ENCODE assay signal across 15 cellular contexts in the genomic region with DNA sequence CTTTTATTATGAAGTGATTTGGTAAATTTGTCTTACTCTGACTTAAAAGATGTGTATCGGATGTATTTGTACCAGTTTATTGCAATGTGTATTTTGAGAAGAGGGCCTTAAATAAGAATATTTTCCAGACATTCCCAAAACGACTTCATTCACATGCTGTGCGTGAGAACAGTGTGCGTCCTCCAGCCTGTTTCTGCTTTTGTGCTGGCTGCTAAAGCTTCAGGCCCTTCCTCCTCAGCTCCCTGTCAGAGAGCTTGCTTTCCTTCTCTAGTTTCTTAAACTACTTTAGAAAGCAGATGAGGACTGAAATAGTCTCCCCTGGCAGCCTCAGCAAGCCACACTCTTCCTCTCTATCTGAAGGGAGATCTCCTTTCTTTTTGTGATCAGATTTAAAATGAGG.
A peak's percentile ranks its signal among the peaks of the same experiment; 100 is the strongest.
DNase-seq lines count a peak whose midpoint lies in the region; ATAC-seq and TF ChIP-seq lines count a peak whose summit lies in the region.
"Had no signal": no experiment of that assay in that cellular context is flagged by ENCODE, and none has a peak within 500 bp of the region (broad histone marks: within the 10 kb centered on the region; RNA-seq: fewer than 3 reads in every experiment).

No MANE protein-coding gene starts in this region.

- 53 to 65% methylated on average over 3 to 4 of the region's 4 CpGs for WGBS in endodermal cell (ENCODE audit: insufficient coverage in 1 of 2, insufficient read length in 1 of 2), 2 experiments

- H3K4me3 Mint-ChIP-seq in endodermal cell (no peak overlapping the region), nephron progenitor cell (no peak overlapping the region), CD14-positive monocyte (no peak overlapping the region)
- H3K4me3 Mint-ChIP-seq: B cell; CD4-positive, alpha-beta memory T cell had no signal

- no peak overlapping the region for H3K9ac ChIP-seq in endodermal cell (ENCODE audit: extremely low read depth, low read length, poor library complexity, severe bottlenecking)

- H3K36me3 ChIP-seq in H7 (replicated peaks; ENCODE audit: control insufficient read depth, insufficient read depth, low read length) (no peaks in the 10 kb centered on the region), endodermal cell (ENCODE audit: control insufficient read depth, insufficient read depth, low read length) (no peaks in the 10 kb centered on the region), A673 (ENCODE audit: insufficient read depth, low read length, poor library complexity, severe bottlenecking) (no peaks in the 10 kb centered on the region)

- H3K4me3 ChIP-seq in H7 (ENCODE audit: insufficient read depth, low read depth, low read length) (no peak overlapping the region), endodermal cell (ENCODE audit: low read length) (no peak overlapping the region), A673 (ENCODE audit: low read depth, low read length, poor library complexity, severe bottlenecking) (no peak overlapping the region)
- H3K4me3 ChIP-seq: K562 had no signal

- CTCF ChIA-PET in A673 (lab: Charles Lee), result no interaction called here

- intact Hi-C loops in A673 (cut with micrococcal nuclease; ENCODE audit: unreplicated experiment) (no loop called here), CD14-positive monocyte (cut with micrococcal nuclease) (no loop called here)

- H3K27ac ChIP-seq in endodermal cell (ENCODE audit: low read depth, low read length), result peak overlapping the region; percentile 55
- no peak overlapping the region for H3K27ac ChIP-seq in A673 (ENCODE audit: low read depth, low read length, poor library complexity, severe bottlenecking)

- H3K27ac Mint-ChIP-seq in endodermal cell (no peak overlapping the region), nephron progenitor cell (peak overlapping the region; percentile 89), CD14-positive monocyte (no peak overlapping the region)
- H3K27ac Mint-ChIP-seq: B cell; CD4-positive, alpha-beta memory T cell had no signal

- TF ChIP-seq CTCF in endodermal cell (conservative IDR thresholded peaks at IDR 0.05), result no peak
- TF ChIP-seq CTCF in nephron progenitor cell (IDR thresholded peaks at IDR 0.05), result no peak
- TF ChIP-seq CTCF in A673 (conservative IDR thresholded peaks at IDR 0.05; ENCODE audit: low read depth, low read length), result no peak
- no peak for TF ChIP-seq CTCF in CD14-positive monocyte (IDR thresholded peaks at IDR 0.05)

- H3K4me1 ChIP-seq in endodermal cell (ENCODE audit: control insufficient read depth, insufficient read depth, low read length) (peaks cover 6% of the 10 kb centered on the region), A673 (ENCODE audit: insufficient read depth, low read length, poor library complexity, severe bottlenecking) (peaks cover 14% of the 10 kb centered on the region)

- peaks cover 15% of the 10 kb centered on the region for H3K9me3 Mint-ChIP-seq in endodermal cell
- peaks cover 22% of the 10 kb centered on the region for H3K9me3 Mint-ChIP-seq in nephron progenitor cell
- H3K9me3 Mint-ChIP-seq in CD14-positive monocyte, result peaks cover 0 to 19% (median 5%) of the 10 kb centered on the region in 7 donors

- POLR2A ChIA-PET in A673 (lab: Charles Lee; ENCODE audit: low non-redundant PET), result no interaction called here

- H3K9me3 ChIP-seq in endodermal cell (ENCODE audit: control insufficient read depth, low read length) (peaks cover 19% of the 10 kb centered on the region), A673 (ENCODE audit: low read depth, low read length, poor library complexity, severe bottlenecking) (peaks cover 8% of the 10 kb centered on the region)

- no peak for ATAC-seq in SK-N-SH treated with all-trans-retinoic acid at 6 μM for 48 hours
- ATAC-seq: K562 had no signal

- no TSS peak for BruUV-seq in A673 (replicated peaks; lab: Mats Ljungman, UMichigan)

- H3K4me1 Mint-ChIP-seq in endodermal cell (peaks cover 12% of the 10 kb centered on the region), nephron progenitor cell (peaks cover 23% of the 10 kb centered on the region), CD14-positive monocyte (no peaks in the 10 kb centered on the region)
- H3K4me1 Mint-ChIP-seq: B cell; CD4-positive, alpha-beta memory T cell had no signal

- H3K27me3 ChIP-seq in H7 (ENCODE audit: control insufficient read depth, insufficient read depth, low read length) (no peaks in the 10 kb centered on the region), endodermal cell (ENCODE audit: control insufficient read depth, insufficient read depth, low read length, poor library complexity, severe bottlenecking) (no peaks in the 10 kb centered on the region), A673 (replicated peaks; ENCODE audit: insufficient read depth, low read depth, low read length, poor library complexity) (no peaks in the 10 kb centered on the region)

- H3K36me3 Mint-ChIP-seq in endodermal cell (ENCODE audit: low read depth), result peaks cover 3% of the 10 kb centered on the region
- H3K36me3 Mint-ChIP-seq in nephron progenitor cell (ENCODE audit: low read depth), result peaks cover 11% of the 10 kb centered on the region
- no peaks in the 10 kb centered on the region for H3K36me3 Mint-ChIP-seq in CD14-positive monocyte
- H3K36me3 Mint-ChIP-seq: CD4-positive, alpha-beta memory T cell had no signal

- no peaks in the 10 kb centered on the region for H3K27me3 Mint-ChIP-seq in endodermal cell (ENCODE audit: insufficient read depth)
- H3K27me3 Mint-ChIP-seq in nephron progenitor cell (ENCODE audit: low read depth, poor library complexity), result peaks cover 2% of the 10 kb centered on the region
- peaks cover 0 to 2% (median 1%) of the 10 kb centered on the region in 3 donors for H3K27me3 Mint-ChIP-seq in CD14-positive monocyte (ENCODE audit: low read depth in 3 of 3)
- H3K27me3 Mint-ChIP-seq: B cell had no signal

- DNase-seq in AG20443 (ENCODE audit: low spot score) (peak; percentile 28), H7 (peak; percentile 12), endodermal cell (no peak), nephron progenitor cell (no peak), NCI-H1930 (lab: John Stamatoyannopoulos, UW) (no peak), A673 (ENCODE audit: low spot score) (no peak), CD14-positive monocyte (ENCODE audit: low spot score) (no peak)
- DNase-seq: C1 segment of cervical spinal cord; CD4-positive, alpha-beta memory T cell; DMS153; DMS79 treated with DMSO at 0.1 percent for 48 hours; GDM1 had no signal

TF ChIP-seq in SK-N-SH treated with all-trans-retinoic acid at 6 μM for 48 hours, 23 proteins besides CTCF, POLR2A, EP300 and RAD21:
- TF ChIP-seq, protein P1, sequence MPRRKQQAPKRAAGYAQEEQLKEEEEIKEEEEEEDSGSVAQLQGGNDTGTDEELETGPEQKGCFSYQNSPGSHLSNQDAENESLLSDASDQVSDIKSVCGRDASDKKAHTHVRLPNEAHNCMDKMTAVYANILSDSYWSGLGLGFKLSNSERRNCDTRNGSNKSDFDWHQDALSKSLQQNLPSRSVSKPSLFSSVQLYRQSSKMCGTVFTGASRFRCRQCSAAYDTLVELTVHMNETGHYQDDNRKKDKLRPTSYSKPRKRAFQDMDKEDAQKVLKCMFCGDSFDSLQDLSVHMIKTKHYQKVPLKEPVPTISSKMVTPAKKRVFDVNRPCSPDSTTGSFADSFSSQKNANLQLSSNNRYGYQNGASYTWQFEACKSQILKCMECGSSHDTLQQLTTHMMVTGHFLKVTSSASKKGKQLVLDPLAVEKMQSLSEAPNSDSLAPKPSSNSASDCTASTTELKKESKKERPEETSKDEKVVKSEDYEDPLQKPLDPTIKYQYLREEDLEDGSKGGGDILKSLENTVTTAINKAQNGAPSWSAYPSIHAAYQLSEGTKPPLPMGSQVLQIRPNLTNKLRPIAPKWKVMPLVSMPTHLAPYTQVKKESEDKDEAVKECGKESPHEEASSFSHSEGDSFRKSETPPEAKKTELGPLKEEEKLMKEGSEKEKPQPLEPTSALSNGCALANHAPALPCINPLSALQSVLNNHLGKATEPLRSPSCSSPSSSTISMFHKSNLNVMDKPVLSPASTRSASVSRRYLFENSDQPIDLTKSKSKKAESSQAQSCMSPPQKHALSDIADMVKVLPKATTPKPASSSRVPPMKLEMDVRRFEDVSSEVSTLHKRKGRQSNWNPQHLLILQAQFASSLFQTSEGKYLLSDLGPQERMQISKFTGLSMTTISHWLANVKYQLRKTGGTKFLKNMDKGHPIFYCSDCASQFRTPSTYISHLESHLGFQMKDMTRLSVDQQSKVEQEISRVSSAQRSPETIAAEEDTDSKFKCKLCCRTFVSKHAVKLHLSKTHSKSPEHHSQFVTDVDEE (CRISPR knock-in tag; IDR thresholded peaks at IDR 0.05), result no peak
- TF ChIP-seq ZNF565 (CRISPR knock-in tag; conservative IDR thresholded peaks at IDR 0.05; ENCODE audit: low read depth) (no peak), ZFP3 (CRISPR knock-in tag; IDR thresholded peaks at IDR 0.05) (no peak), SNAI2 (CRISPR knock-in tag; IDR thresholded peaks at IDR 0.05) (no peak), BACH2 (CRISPR knock-in tag; IDR thresholded peaks at IDR 0.05; ENCODE audit: borderline replicate concordance) (no peak), PPARA (CRISPR knock-in tag; IDR thresholded peaks at IDR 0.05; ENCODE audit: borderline replicate concordance) (no peak), GLIS3 (CRISPR knock-in tag; IDR thresholded peaks at IDR 0.05) (no peak), ZNF8 (CRISPR knock-in tag; IDR thresholded peaks at IDR 0.05) (no peak)
- TF ChIP-seq, protein P2, sequence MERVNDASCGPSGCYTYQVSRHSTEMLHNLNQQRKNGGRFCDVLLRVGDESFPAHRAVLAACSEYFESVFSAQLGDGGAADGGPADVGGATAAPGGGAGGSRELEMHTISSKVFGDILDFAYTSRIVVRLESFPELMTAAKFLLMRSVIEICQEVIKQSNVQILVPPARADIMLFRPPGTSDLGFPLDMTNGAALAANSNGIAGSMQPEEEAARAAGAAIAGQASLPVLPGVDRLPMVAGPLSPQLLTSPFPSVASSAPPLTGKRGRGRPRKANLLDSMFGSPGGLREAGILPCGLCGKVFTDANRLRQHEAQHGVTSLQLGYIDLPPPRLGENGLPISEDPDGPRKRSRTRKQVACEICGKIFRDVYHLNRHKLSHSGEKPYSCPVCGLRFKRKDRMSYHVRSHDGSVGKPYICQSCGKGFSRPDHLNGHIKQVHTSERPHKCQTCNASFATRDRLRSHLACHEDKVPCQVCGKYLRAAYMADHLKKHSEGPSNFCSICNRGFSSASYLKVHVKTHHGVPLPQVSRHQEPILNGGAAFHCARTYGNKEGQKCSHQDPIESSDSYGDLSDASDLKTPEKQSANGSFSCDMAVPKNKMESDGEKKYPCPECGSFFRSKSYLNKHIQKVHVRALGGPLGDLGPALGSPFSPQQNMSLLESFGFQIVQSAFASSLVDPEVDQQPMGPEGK (CRISPR knock-in tag; IDR thresholded peaks at IDR 0.05; ENCODE audit: borderline replicate concordance), result no peak

Comparison
In these comparisons a context has a peak if more than half of its experiments do, and no peak if none do; other contexts are left out.
1. DNase-seq: peak in AG20443 (single experiment) and H7 (single experiment); none in endodermal cell (single experiment), nephron progenitor cell (single experiment), NCI-H1930 (0 of 2), A673 (single experiment) and CD14-positive monocyte (single experiment).